Comparison of ENCODE assay signal across 12 cellular contexts in the genomic region with DNA sequence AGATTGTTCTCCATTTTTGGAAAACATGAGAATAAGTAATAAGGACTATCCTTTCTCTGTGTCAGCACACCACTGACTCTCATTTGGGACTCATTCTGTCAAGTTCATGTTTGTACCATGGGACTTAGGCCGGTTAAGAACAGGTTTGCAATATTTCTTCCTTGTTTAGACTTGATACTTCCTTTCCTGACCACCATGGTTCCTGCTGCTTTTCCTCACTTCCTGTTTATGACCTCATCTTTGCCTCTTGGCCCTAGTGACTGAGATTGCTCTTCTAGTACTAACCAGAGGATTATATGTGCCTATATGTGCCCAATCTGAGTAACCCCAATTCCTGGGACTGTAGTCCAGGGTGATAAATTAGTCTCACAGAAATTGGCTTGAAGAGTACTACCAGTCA. TPM values are rescaled to one million over a fixed set of nuclear protein-coding genes. Genes with fewer than 3 reads are reported as not detected.
DNase-seq lines count a peak whose midpoint lies in the region; ATAC-seq and TF ChIP-seq lines count a peak whose summit lies in the region.
"Had no signal": no experiment of that assay in that cellular context is flagged by ENCODE, and none has a peak within 500 bp of the region (broad histone marks: within the 10 kb centered on the region; RNA-seq: fewer than 3 reads in every experiment).

No MANE protein-coding gene starts in this region.

- no peak overlapping the region for H3K4me3 ChIP-seq in fibroblast of mammary gland (ENCODE audit: control insufficient read depth, low read depth, low read length)
- H3K4me3 ChIP-seq: cardiac muscle cell, HAP-1 had no signal

- ATAC-seq in GM21619 (IDR thresholded peaks at IDR 0.05; ENCODE audit: unreplicated experiment), result peak; percentile 26

- TF ChIP-seq CTCF in fibroblast of mammary gland (conservative IDR thresholded peaks at IDR 0.05; ENCODE audit: control insufficient read depth, insufficient read depth, low read depth, low read length) (no peak), Calu3 (IDR thresholded peaks at IDR 0.05; ENCODE audit: unreplicated experiment) (no peak)

- DNase-seq in GDM1 (lab: John Stamatoyannopoulos, UW), result peak; percentile 35
- DNase-seq in NCI-H226, result peak; percentile 12
- DNase-seq in fibroblast of mammary gland (ENCODE audit: low read depth), result peak; percentile 17
- DNase-seq in GM19238 (ENCODE audit: insufficient read length, low spot score), result no peak
- DNase-seq in Calu3, result no peak
- no peak for DNase-seq in NCI-H524 (lab: John Stamatoyannopoulos, UW)
- no peak for DNase-seq in NCI-H1436 (lab: John Stamatoyannopoulos, UW)
- DNase-seq: kidney glomerular epithelial cell, nucleus accumbens had no signal

- H3K4me3 Mint-ChIP-seq in Calu3 (ENCODE audit: low read depth, unreplicated experiment), result no peak overlapping the region

- intact Hi-C loops in Calu3 (cut with micrococcal nuclease; ENCODE audit: unreplicated experiment), result no loop called here

- BruUV-seq in Calu3 (replicated peaks; lab: Mats Ljungman, UMichigan), result no TSS peak

- H3K9me3 Mint-ChIP-seq in Calu3 (ENCODE audit: low read depth, unreplicated experiment), result no peaks in the 10 kb centered on the region

- no peaks in the 10 kb centered on the region for H3K4me1 Mint-ChIP-seq in Calu3 (ENCODE audit: low read depth, unreplicated experiment)

- no peaks in the 10 kb centered on the region for H3K27me3 Mint-ChIP-seq in Calu3 (ENCODE audit: unreplicated experiment)

- CTCF ChIA-PET in Calu3 (lab: Charles Lee), result no interaction called here

- H3K27ac Mint-ChIP-seq in Calu3 (ENCODE audit: unreplicated experiment), result no peak overlapping the region

- no peaks in the 10 kb centered on the region for H3K36me3 Mint-ChIP-seq in Calu3 (ENCODE audit: insufficient read depth, unreplicated experiment)

RNA-seq across cellular contexts. Expression of a gene that starts 32.5 kb away (rescaled TPM):
- 25.9 and 26.7 TPM in 2 replicates for total RNA-seq in Calu3 (2022)

RNA-seq across cellular contexts. Expression of a gene that starts 42.4 kb away (rescaled TPM):
- 18.9 and 19.2 TPM in 2 replicates for total RNA-seq in Calu3 (2022)

Comparison
In these comparisons a context has a peak if more than half of its experiments do, and no peak if none do; other contexts are left out.
1. DNase-seq: peak in GDM1 (single experiment), NCI-H226 (single experiment) and fibroblast of mammary gland (single experiment); none in GM19238 (single experiment), Calu3 (single experiment), NCI-H524 (0 of 2) and NCI-H1436 (single experiment).